8 cellular contexts compared by ENCODE assay signal in genomic region chr2:55120634-55121359, GRCh38.
DNase-seq lines count a peak whose midpoint lies in the region; TF ChIP-seq lines count a peak whose summit lies in the region.

No MANE protein-coding gene starts in this region.

- no peaks in the 10 kb centered on the region for H3K9me2 ChIP-seq in Karpas-422 (replicated peaks; ENCODE audit: insufficient read depth, low read length)

- TF ChIP-seq CTCF in testis (IDR thresholded peaks at IDR 0.05), result no peak
- no peak for TF ChIP-seq CTCF in RWPE1 (conservative IDR thresholded peaks at IDR 0.05; ENCODE audit: low read depth)

- H3K4me3 ChIP-seq in Karpas-422 (ENCODE audit: low read length), result no peak overlapping the region
- no peak overlapping the region for H3K4me3 ChIP-seq in testis

- peak overlapping the region; percentile 40 for H3K4me2 ChIP-seq in Karpas-422 (ENCODE audit: low read depth, low read length, poor library complexity, severe bottlenecking)

- no peak overlapping the region; the same call in 1 of the 2 replicates for H3K9ac ChIP-seq in Karpas-422 (ENCODE audit: low read length)

- POLR2A ChIA-PET in RWPE1 (lab: Yijun Ruan, JAX; ENCODE audit: low non-redundant PET), result no interaction called here

- peaks cover 73% of the 10 kb centered on the region for H3K4me1 ChIP-seq in Karpas-422 (ENCODE audit: low read length)
- peaks cover 3% of the 10 kb centered on the region for H3K4me1 ChIP-seq in testis

- no peaks in the 10 kb centered on the region for H4K20me1 ChIP-seq in Karpas-422 (ENCODE audit: insufficient read depth, low read depth, low read length)

- no peaks in the 10 kb centered on the region for H3K27me3 ChIP-seq in Karpas-422 (ENCODE audit: low read length)
- no peaks in the 10 kb centered on the region for H3K27me3 ChIP-seq in testis

- DNase-seq in Karpas-422 (no peak), amniotic epithelial cell (ENCODE audit: low read depth) (peak; percentile 79), kidney glomerular epithelial cell (lab: John Stamatoyannopoulos, UW) (peak; percentile 29), testis (peak; percentile 66), DMS53 treated with DMSO at 0.1 percent for 48 hours (lab: John Stamatoyannopoulos, UW; ENCODE audit: unreplicated experiment) (no peak), RWPE1 (ENCODE audit: low spot score) (no peak), DMS53 (lab: John Stamatoyannopoulos, UW) (no peak)
- DNase-seq in stimulated activated CD4-positive, alpha-beta T cell treated with anti-CD3 and anti-CD28 coated beads, Interleukin-4, amount 100 ng/mL, for 24 hours, result no peak

- no peak overlapping the region for H3K27ac ChIP-seq in Karpas-422 (ENCODE audit: low read length)
- no peak overlapping the region for H3K27ac ChIP-seq in testis
- H3K27ac ChIP-seq in RWPE1, result no peak overlapping the region

- H2AFZ ChIP-seq in Karpas-422 (ENCODE audit: low read length), result peak overlapping the region; percentile 39; the same call in 1 of the 2 replicates

- H3K79me2 ChIP-seq in Karpas-422 (ENCODE audit: low read length), result no peaks in the 10 kb centered on the region

- TF ChIP-seq POLR2A in testis (IDR thresholded peaks at IDR 0.05), result no peak

- CTCF ChIA-PET in RWPE1 (lab: Yijun Ruan, JAX), result interaction anchor here (0.6 kb wide), 1 partner anchor 50 kb away, joined by 3 read pairs; no protein-coding TSS in a partner anchor

- 38 to 58% methylated on average over 6 to 8 of the region's 8 CpGs for WGBS in testis, 2 donors

- no peaks in the 10 kb centered on the region for H3K9me3 ChIP-seq in Karpas-422 (ENCODE audit: low read length)
- no peaks in the 10 kb centered on the region for H3K9me3 ChIP-seq in testis

- no peaks in the 10 kb centered on the region for H3K36me3 ChIP-seq in Karpas-422 (ENCODE audit: insufficient read depth, low read length)
- no peaks in the 10 kb centered on the region for H3K36me3 ChIP-seq in testis (ENCODE audit: low read depth, missing control alignments)

- intact Hi-C loops in testis (cut with DNase I; ENCODE audit: low total_unique reads), result no loop called here

Comparison
In these comparisons a context has a peak if more than half of its experiments do, and no peak if none do; other contexts are left out.
1. DNase-seq: peak in amniotic epithelial cell (single experiment), kidney glomerular epithelial cell (single experiment) and testis (single experiment); none in Karpas-422 (single experiment), DMS53 treated with DMSO at 0.1 percent for 48 hours (single experiment), stimulated activated CD4-positive, alpha-beta T cell treated with anti-CD3 and anti-CD28 coated beads, Interleukin-4, amount 100 ng/mL, for 24 hours (single experiment), RWPE1 (single experiment) and DMS53 (single experiment).